14 cellular contexts compared by ENCODE assay signal in the genomic region with DNA sequence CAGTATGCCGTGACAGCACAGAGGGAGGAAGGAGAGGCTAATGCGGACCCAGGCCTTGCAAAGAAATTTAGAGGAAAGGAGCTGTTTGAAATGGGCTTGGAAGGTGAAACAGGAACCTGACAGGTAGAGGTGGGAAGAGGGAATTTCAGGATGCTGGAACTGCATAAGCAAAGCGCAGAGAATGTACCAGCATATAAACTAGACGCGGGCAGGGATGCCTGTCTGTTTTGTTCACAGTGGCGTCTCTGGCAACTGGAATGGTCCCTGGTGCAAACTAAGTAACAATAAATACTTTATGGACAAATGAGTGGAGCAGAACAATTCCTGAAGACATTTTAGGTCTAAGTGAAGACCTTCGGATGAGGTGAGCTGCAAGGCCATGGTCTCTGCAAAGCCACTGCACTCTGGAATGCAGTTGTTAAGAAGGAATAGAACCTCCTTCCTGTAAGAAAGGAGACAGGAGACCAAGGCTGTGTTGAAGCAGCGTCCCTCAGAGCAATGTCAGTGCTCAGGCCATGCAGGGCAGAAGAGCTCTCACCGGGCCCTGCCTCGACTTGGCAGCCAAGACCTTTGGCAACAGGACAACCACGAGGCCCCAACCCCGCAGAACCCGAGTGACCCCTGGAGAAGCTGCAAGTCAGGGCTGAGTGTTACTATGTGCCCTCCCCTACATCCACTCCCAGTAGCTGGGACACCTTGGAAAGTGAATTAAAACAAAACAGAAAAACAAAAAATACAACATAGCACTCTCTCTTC. TPM values are rescaled to one million over a fixed set of nuclear protein-coding genes. Genes with fewer than 3 reads are reported as not detected.
A peak's percentile ranks its signal among the peaks of the same experiment; 100 is the strongest.
DNase-seq lines count a peak whose midpoint lies in the region; ATAC-seq and TF ChIP-seq lines count a peak whose summit lies in the region.
"Had no signal": no experiment of that assay in that cellular context is flagged by ENCODE, and none has a peak within 500 bp of the region (broad histone marks: within the 10 kb centered on the region; RNA-seq: fewer than 3 reads in every experiment).

No MANE protein-coding gene starts in this region.

- no peak overlapping the region for H2AFZ ChIP-seq in PC-9

- H3K4me1 Mint-ChIP-seq in activated naive CD4-positive, alpha-beta T cell treated with anti-CD3 and anti-CD28 coated beads, Interleukin-2, amount 50 U/mL, for 24 hours = peaks cover 63% of the 10 kb centered on the region

- no peak for DNase-seq in activated naive CD4-positive, alpha-beta T cell treated with anti-CD3 and anti-CD28 coated beads, Interleukin-2, amount 50 U/mL, for 16 hours
- DNase-seq in adrenal gland = peak in 4 of 7 donors; percentile 38 to 62 (median 50)
- no peak for DNase-seq in lung (ENCODE audit: low spot score)
- peak; percentile 33 to 38 for DNase-seq in thyroid gland
- DNase-seq in cortex of kidney (lab: John Stamatoyannopoulos, UW) = no peak
- no peak for DNase-seq in PC-9
- no peak for DNase-seq in middle frontal gyrus (ENCODE audit: extremely low spot score, low spot score)
- DNase-seq: activated CD4-positive, alpha-beta T cell treated with anti-CD3 and anti-CD28 coated beads, Interleukin-2, amount 50 U/mL, for 1 hour; NCI-H1417; NCI-H510A; pancreas had no signal

- CTCF ChIA-PET in PC-9 (lab: Charles Lee) = interaction anchor here (1.4 kb wide), 1 partner anchor 65 kb away, joined by 3 read pairs; no protein-coding TSS in a partner anchor

- peak overlapping the region in 4 of 5 donors; percentile 40 to 71 (median 66) for H3K27ac ChIP-seq in adrenal gland
- peak overlapping the region; percentile 69 to 78 for H3K27ac ChIP-seq in lung (ENCODE audit: low read depth in 1 of 2, low read length in 1 of 2)
- H3K27ac ChIP-seq in thyroid gland = peak overlapping the region; percentile 11 to 68 (median 63)
- H3K27ac ChIP-seq in PC-9 = no peak overlapping the region
- H3K27ac ChIP-seq: pancreas had no signal

- TF ChIP-seq CTCF in adrenal gland (IDR thresholded peaks at IDR 0.05) (no peak), lung (IDR thresholded peaks at IDR 0.05; ENCODE audit: control extremely low read depth, extremely low read depth) (no peak), thyroid gland (IDR thresholded peaks at IDR 0.05) (no peak), PC-9 (conservative IDR thresholded peaks at IDR 0.05) (no peak)

- no peak overlapping the region for H3K4me3 ChIP-seq in adrenal gland
- H3K4me3 ChIP-seq in lung = no peak overlapping the region
- no peak overlapping the region for H3K4me3 ChIP-seq in thyroid gland (replicated peaks in 1 of 3)
- H3K4me3 ChIP-seq in PC-9 = no peak overlapping the region
- H3K4me3 ChIP-seq: coronary artery, pancreas, vagina had no signal

- H3K4me2 ChIP-seq in PC-9 = no peak overlapping the region

- no peaks in the 10 kb centered on the region for H3K9me3 Mint-ChIP-seq in activated naive CD4-positive, alpha-beta T cell treated with anti-CD3 and anti-CD28 coated beads, Interleukin-2, amount 50 U/mL, for 24 hours

- no peak for ATAC-seq in lung (ENCODE audit: insufficient read depth, low FRiP score)
- ATAC-seq: pancreas had no signal

- H3K36me3 ChIP-seq in adrenal gland (replicated peaks in 1 of 2) (no peaks in the 10 kb centered on the region), lung (ENCODE audit: control insufficient read depth in 2 of 2, insufficient read depth in 2 of 2, low read length in 2 of 2) (peaks cover 0 to 11% of the 10 kb centered on the region in 2 donors), thyroid gland (no peaks in the 10 kb centered on the region), PC-9 (ENCODE audit: low read depth) (no peaks in the 10 kb centered on the region)
- H3K36me3 ChIP-seq: pancreas, vagina had no signal

- TF ChIP-seq POLR2A in adrenal gland (IDR thresholded peaks at IDR 0.05) (no peak), thyroid gland (IDR thresholded peaks at IDR 0.05) (no peak)

- no peaks in the 10 kb centered on the region for H3K27me3 Mint-ChIP-seq in activated naive CD4-positive, alpha-beta T cell treated with anti-CD3 and anti-CD28 coated beads, Interleukin-2, amount 50 U/mL, for 24 hours

- H3K79me2 ChIP-seq in PC-9 (ENCODE audit: low read depth) = 0 out of 2 replicates have a peak, but pooled peaks cover 2% of the 10 kb centered on the region

- H3K9me2 ChIP-seq in PC-9 (ENCODE audit: insufficient read depth) = no peaks in the 10 kb centered on the region

- H3K27me3 ChIP-seq in adrenal gland = no peaks in the 10 kb centered on the region
- H3K27me3 ChIP-seq in lung (ENCODE audit: control insufficient read depth, insufficient read depth) = no peaks in the 10 kb centered on the region
- H3K27me3 ChIP-seq in thyroid gland = no peaks in the 10 kb centered on the region
- H3K27me3 ChIP-seq in PC-9 (ENCODE audit: insufficient read depth, low read depth) = no peaks in the 10 kb centered on the region
- H3K27me3 ChIP-seq: pancreas, vagina had no signal

- no TSS peak for BruUV-seq in PC-9 (replicated peaks; lab: Mats Ljungman, UMichigan)

- POLR2A ChIA-PET in PC-9 (lab: Charles Lee; ENCODE audit: unreplicated experiment) = interaction anchor here (0.6 kb wide), 1 partner anchor 53 kb away, joined by 3 read pairs; no protein-coding TSS in a partner anchor

- H3K9me3 ChIP-seq in adrenal gland (replicated peaks in 1 of 3) (no peaks in the 10 kb centered on the region), lung (ENCODE audit: control insufficient read depth in 2 of 2, insufficient read depth in 1 of 2, low read length in 1 of 2) (no peaks in the 10 kb centered on the region), thyroid gland (no peaks in the 10 kb centered on the region), PC-9 (ENCODE audit: insufficient read depth, low read depth) (no peaks in the 10 kb centered on the region)
- H3K9me3 ChIP-seq: pancreas, vagina had no signal

- peak overlapping the region; percentile 34 for H3K4me3 Mint-ChIP-seq in activated naive CD4-positive, alpha-beta T cell treated with anti-CD3 and anti-CD28 coated beads, Interleukin-2, amount 50 U/mL, for 24 hours

- H4K20me1 ChIP-seq in PC-9 (ENCODE audit: insufficient read depth) = no peaks in the 10 kb centered on the region

- peaks cover 28% of the 10 kb centered on the region; the same call in 1 of the 2 replicates for H3F3A ChIP-seq in PC-9 (ENCODE audit: insufficient read depth, low read depth)

- intact Hi-C loops in adrenal gland (cut with DNase I) (no loop called here), thyroid gland (cut with DNase I) (loop anchor here (10.0 kb wide), 1 partner anchor 63 kb away; no protein-coding TSS in a partner anchor), PC-9 (cut with micrococcal nuclease; ENCODE audit: unreplicated experiment) (loop anchor here (2.0 kb wide), 1 partner anchor 19 kb away; no protein-coding TSS in a partner anchor)

- 61 to 71% (median 65%) methylated on average over 13 of the region's 13 CpGs for WGBS in adrenal gland, 4 donors
- WGBS in lung, 2 donors = 68 to 80% methylated on average over 13 of the region's 13 CpGs
- WGBS in thyroid gland, 2 donors = 60 to 61% methylated on average over 13 of the region's 13 CpGs

- H3K27ac Mint-ChIP-seq in activated naive CD4-positive, alpha-beta T cell treated with anti-CD3 and anti-CD28 coated beads, Interleukin-2, amount 50 U/mL, for 24 hours = peak overlapping the region; percentile 96

- peaks cover 15% of the 10 kb centered on the region for H3K36me3 Mint-ChIP-seq in activated naive CD4-positive, alpha-beta T cell treated with anti-CD3 and anti-CD28 coated beads, Interleukin-2, amount 50 U/mL, for 24 hours

- H3K4me1 ChIP-seq in adrenal gland (replicated peaks in 1 of 2) (peaks cover 38 to 65% of the 10 kb centered on the region in 2 donors), lung (ENCODE audit: control insufficient read depth in 2 of 2, insufficient read depth in 2 of 2, low read length in 2 of 2) (peaks cover 17 to 47% of the 10 kb centered on the region in 2 donors), thyroid gland (peaks cover 48 to 62% of the 10 kb centered on the region in 2 donors), PC-9 (replicated peaks; ENCODE audit: insufficient read depth) (peaks cover 36% of the 10 kb centered on the region)
- H3K4me1 ChIP-seq: pancreas had no signal

RNA-seq across cellular contexts. Expression of a gene that starts 42.8 kb away (rescaled TPM):
- total RNA-seq in adrenal gland (10 to 100 TPM; 15.5 to 57.4 (median 28.4) TPM), lung (10 to 100 TPM; 19.6 to 37.8 TPM), thyroid gland (10 to 100 TPM in 2 of 4 donors, 1 to 10 TPM in 2; 4.1 to 22.4 (median 9.3) TPM), PC-9 (2021) (16.6 and 21.6 TPM in 2 replicates)
- polyA plus RNA-seq in adrenal gland (10 to 100 TPM; 13.2 to 33.9 (median 18.3) TPM), lung (10 to 100 TPM in 1 of 2 donors, 1 to 10 TPM in 1; 8.9 to 12.9 TPM)

Comparison
In these comparisons a context has a peak if more than half of its experiments do, and no peak if none do; other contexts are left out.
1. DNase-seq: peak in adrenal gland (4 of 7) and thyroid gland (2 of 2); none in activated naive CD4-positive, alpha-beta T cell treated with anti-CD3 and anti-CD28 coated beads, Interleukin-2, amount 50 U/mL, for 16 hours (single experiment), lung (single experiment), cortex of kidney (single experiment), PC-9 (0 of 2) and middle frontal gyrus (single experiment).
2. intact Hi-C loops: an anchor here in thyroid gland (10.0 kb wide) and PC-9 (2.0 kb wide); none called in adrenal gland.